Comparison of ENCODE assay signal across 8 cellular contexts in the genomic region with DNA sequence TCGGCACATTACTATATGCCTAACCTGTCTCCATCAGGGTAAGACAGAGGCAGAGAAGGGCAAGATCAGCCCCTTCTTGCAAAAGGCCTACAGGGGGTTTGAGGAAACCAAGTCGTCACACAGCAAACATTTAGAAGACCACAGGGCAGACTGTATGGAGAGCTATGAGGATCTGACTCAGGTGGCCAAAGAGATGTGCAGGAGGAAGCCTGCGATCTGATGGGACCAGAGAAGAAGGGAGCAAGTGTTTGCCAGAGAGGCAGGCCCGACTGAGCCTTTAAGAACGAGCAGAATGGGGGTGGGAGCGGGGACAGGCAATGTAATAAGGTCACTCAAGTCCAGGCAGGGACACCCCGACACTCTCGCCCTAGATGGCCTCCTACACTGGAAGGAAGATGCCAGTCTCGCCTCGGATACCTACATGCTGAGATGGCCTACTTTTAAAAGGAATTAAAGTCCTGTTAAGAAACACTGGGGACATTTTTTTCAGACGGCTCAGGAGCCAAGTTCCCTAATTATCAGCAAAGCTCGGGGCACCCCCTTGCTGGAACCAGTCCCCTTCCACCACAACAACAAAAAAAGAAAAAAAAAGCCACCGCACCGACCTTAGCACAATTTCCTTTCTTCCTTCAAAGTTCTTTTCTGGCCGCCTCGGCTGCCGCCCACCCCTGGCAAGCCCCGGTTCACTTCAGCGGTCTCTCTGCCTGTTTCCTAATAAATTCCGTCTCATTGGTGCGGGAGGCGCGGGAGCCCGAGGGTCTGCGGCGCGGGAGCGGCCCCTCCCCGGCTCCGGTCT. TPM values are rescaled to one million over a fixed set of nuclear protein-coding genes. Genes with fewer than 3 reads are reported as not detected.
DNase-seq lines count a peak whose midpoint lies in the region; ATAC-seq and TF ChIP-seq lines count a peak whose summit lies in the region.

No MANE protein-coding gene starts in this region.

- H4K20me1 ChIP-seq in SK-N-SH (ENCODE audit: insufficient read depth) = no peaks in the 10 kb centered on the region

- H3K27me3 ChIP-seq in SK-N-SH (ENCODE audit: insufficient read depth) = no peaks in the 10 kb centered on the region
- no peaks in the 10 kb centered on the region for H3K27me3 ChIP-seq in SJCRH30
- no peaks in the 10 kb centered on the region for H3K27me3 ChIP-seq in esophagus muscularis mucosa

- H3K79me2 ChIP-seq in SK-N-SH (ENCODE audit: insufficient read depth) = peaks cover 56% of the 10 kb centered on the region

- ATAC-seq in SK-N-SH treated with all-trans-retinoic acid at 6 μM for 48 hours = no peak
- ATAC-seq in HG03135 (IDR thresholded peaks at IDR 0.05; ENCODE audit: unreplicated experiment) = no peak

- H3K36me3 Mint-ChIP-seq in progenitor cell of endocrine pancreas (ENCODE audit: insufficient read depth) = peaks cover 4% of the 10 kb centered on the region

- TF ChIP-seq EP300 in SK-N-SH (IDR thresholded peaks at IDR 0.05; ENCODE audit: borderline replicate concordance in 1 of 2, low read depth in 1 of 2, low read length in 1 of 2) (no peak), esophagus muscularis mucosa (IDR thresholded peaks at IDR 0.05) (no peak)

- peak overlapping the region; percentile 91 for H3K4me3 Mint-ChIP-seq in progenitor cell of endocrine pancreas (ENCODE audit: low read depth)

- no peak for TF ChIP-seq POLR2A in esophagus muscularis mucosa (IDR thresholded peaks at IDR 0.05; ENCODE audit: low read depth)

- H3K36me3 ChIP-seq in SK-N-SH (replicated peaks in 1 of 2; ENCODE audit: control insufficient read depth in 1 of 2, insufficient read depth in 2 of 2, low read length in 1 of 2) (peaks cover 0 to under 1% of the 10 kb centered on the region in 2 experiments), SJCRH30 (peaks cover 3% of the 10 kb centered on the region; the same call in 1 of the 2 replicates), esophagus muscularis mucosa (peaks cover 0 to 16% (median 9%) of the 10 kb centered on the region in 4 donors)

- peak overlapping the region; percentile 90 for H3K9ac ChIP-seq in SK-N-SH

- CTCF ChIA-PET in SK-N-SH (lab: Yijun Ruan, JAX) = interaction anchor here (1.0 to 2.9 kb wide), 3 partner anchors 16 to 177 kb away, joined by 5 to 12 read pairs (median 5); no protein-coding TSS in a partner anchor

- TF ChIP-seq CTCF in SK-N-SH (IDR thresholded peaks at IDR 0.05) (no peak), esophagus muscularis mucosa (IDR thresholded peaks at IDR 0.05) (no peak), progenitor cell of endocrine pancreas (IDR thresholded peaks at IDR 0.05; ENCODE audit: unreplicated experiment) (no peak)

- intact Hi-C loops in esophagus muscularis mucosa (cut with DNase I) = loop anchor here (2.0 to 10.0 kb wide), 3 partner anchors 43 to 175 kb away; a partner anchor contains a TSS

- no peak for DNase-seq in SK-N-SH
- peak in 1 of 2 experiments; percentile 30 for DNase-seq in SJCRH30
- DNase-seq in esophagus muscularis mucosa (ENCODE audit: extremely low spot score) = no peak
- no peak for DNase-seq in progenitor cell of endocrine pancreas (ENCODE audit: low spot score, unreplicated experiment)
- no peak for DNase-seq in HK-2 (ENCODE audit: unreplicated experiment)
- no peak for DNase-seq in iPS-NIHi7 (ENCODE audit: extremely low spot score)

- peak overlapping the region; percentile 99 for H3K4me2 ChIP-seq in SK-N-SH

- H3K9me3 Mint-ChIP-seq in progenitor cell of endocrine pancreas (ENCODE audit: low read depth) = no peaks in the 10 kb centered on the region

- no peaks in the 10 kb centered on the region for H3F3A ChIP-seq in SK-N-SH (replicated peaks; ENCODE audit: insufficient read depth)

- peaks cover 3 to 15% of the 10 kb centered on the region in 2 experiments; a peak in 2 of 4 replicates for H3K4me1 ChIP-seq in SK-N-SH (ENCODE audit: control insufficient read depth in 1 of 2, insufficient read depth in 2 of 2, low read depth in 1 of 2, low read length in 1 of 2)
- peaks cover 2% of the 10 kb centered on the region; the same call in 1 of the 2 replicates for H3K4me1 ChIP-seq in SJCRH30
- H3K4me1 ChIP-seq in esophagus muscularis mucosa = peaks cover 29 to 39% (median 35%) of the 10 kb centered on the region in 4 donors

- H3K27ac ChIP-seq in SK-N-SH (ENCODE audit: low read depth in 2 of 2, low read length in 1 of 2) = peak overlapping the region in 1 of 2 experiments; percentile 81; a peak in 3 of 4 replicates
- H3K27ac ChIP-seq in SJCRH30 = peak overlapping the region; percentile 92
- H3K27ac ChIP-seq in esophagus muscularis mucosa (replicated peaks in 1 of 4) = peak overlapping the region; percentile 83 to 97 (median 93)

- H3K27ac Mint-ChIP-seq in progenitor cell of endocrine pancreas = peak overlapping the region; percentile 3

- peaks cover 26% of the 10 kb centered on the region for H3K4me1 Mint-ChIP-seq in progenitor cell of endocrine pancreas (ENCODE audit: low read depth)

- WGBS in SK-N-SH (ENCODE audit: low lambda C conversion rate) = 27% methylated on average over 28 of the region's 30 CpGs
- 11% methylated on average over 30 of the region's 30 CpGs for WGBS in esophagus muscularis mucosa

- H3K9me3 ChIP-seq in SK-N-SH (no peaks in the 10 kb centered on the region), SJCRH30 (replicated peaks) (no peaks in the 10 kb centered on the region), esophagus muscularis mucosa (no peaks in the 10 kb centered on the region)

- POLR2A ChIA-PET in SK-N-SH (lab: Yijun Ruan, JAX) = no interaction called here

- H3K27me3 Mint-ChIP-seq in progenitor cell of endocrine pancreas = no peaks in the 10 kb centered on the region

- TF ChIP-seq RAD21 in SK-N-SH (IDR thresholded peaks at IDR 0.05; ENCODE audit: low read length) = no peak

- peak overlapping the region; percentile 92 to 98 for H3K4me3 ChIP-seq in SK-N-SH (ENCODE audit: low read depth in 2 of 2, low read length in 1 of 2)
- H3K4me3 ChIP-seq in SJCRH30 = peak overlapping the region; percentile 94
- H3K4me3 ChIP-seq in esophagus muscularis mucosa = peak overlapping the region; percentile 65 to 94 (median 82)

- H3K9me2 ChIP-seq in SK-N-SH = no peaks in the 10 kb centered on the region

- H2AFZ ChIP-seq in SK-N-SH (ENCODE audit: low read depth) = peak overlapping the region; percentile 71

TF ChIP-seq in SK-N-SH, 30 proteins besides CTCF, POLR2A, EP300 and RAD21 (continues in another document):
- TF ChIP-seq, protein P1, sequence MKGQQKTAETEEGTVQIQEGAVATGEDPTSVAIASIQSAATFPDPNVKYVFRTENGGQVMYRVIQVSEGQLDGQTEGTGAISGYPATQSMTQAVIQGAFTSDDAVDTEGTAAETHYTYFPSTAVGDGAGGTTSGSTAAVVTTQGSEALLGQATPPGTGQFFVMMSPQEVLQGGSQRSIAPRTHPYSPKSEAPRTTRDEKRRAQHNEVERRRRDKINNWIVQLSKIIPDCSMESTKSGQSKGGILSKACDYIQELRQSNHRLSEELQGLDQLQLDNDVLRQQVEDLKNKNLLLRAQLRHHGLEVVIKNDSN (IDR thresholded peaks at IDR 0.05; ENCODE audit: borderline replicate concordance, low read depth) = no peak
- TF ChIP-seq NFIC (IDR thresholded peaks at IDR 0.05; ENCODE audit: borderline replicate concordance) = no peak
- TF ChIP-seq, protein P2, sequence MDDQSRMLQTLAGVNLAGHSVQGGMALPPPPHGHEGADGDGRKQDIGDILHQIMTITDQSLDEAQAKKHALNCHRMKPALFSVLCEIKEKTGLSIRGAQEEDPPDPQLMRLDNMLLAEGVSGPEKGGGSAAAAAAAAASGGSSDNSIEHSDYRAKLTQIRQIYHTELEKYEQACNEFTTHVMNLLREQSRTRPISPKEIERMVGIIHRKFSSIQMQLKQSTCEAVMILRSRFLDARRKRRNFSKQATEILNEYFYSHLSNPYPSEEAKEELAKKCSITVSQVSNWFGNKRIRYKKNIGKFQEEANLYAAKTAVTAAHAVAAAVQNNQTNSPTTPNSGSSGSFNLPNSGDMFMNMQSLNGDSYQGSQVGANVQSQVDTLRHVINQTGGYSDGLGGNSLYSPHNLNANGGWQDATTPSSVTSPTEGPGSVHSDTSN (IDR thresholded peaks at IDR 0.05) = no peak

TF ChIP-seq in SK-N-SH treated with all-trans-retinoic acid at 6 μM for 48 hours, 23 proteins besides CTCF, POLR2A, EP300 and RAD21 (continues in another document):
- TF ChIP-seq BACH2 (CRISPR knock-in tag; IDR thresholded peaks at IDR 0.05; ENCODE audit: borderline replicate concordance) (no peak), GLIS3 (CRISPR knock-in tag; IDR thresholded peaks at IDR 0.05) (no peak), ZNF565 (CRISPR knock-in tag; conservative IDR thresholded peaks at IDR 0.05; ENCODE audit: low read depth) (no peak), ESRRG (CRISPR knock-in tag; IDR thresholded peaks at IDR 0.05) (no peak), ZNF8 (CRISPR knock-in tag; IDR thresholded peaks at IDR 0.05) (no peak), ZC3H10 (CRISPR knock-in tag; IDR thresholded peaks at IDR 0.05) (no peak), TCF4 (CRISPR knock-in tag; IDR thresholded peaks at IDR 0.05; ENCODE audit: borderline replicate concordance) (no peak), TOX (CRISPR knock-in tag; IDR thresholded peaks at IDR 0.05; ENCODE audit: borderline replicate concordance) (no peak), SNAI2 (CRISPR knock-in tag; IDR thresholded peaks at IDR 0.05) (no peak), ISL1 (CRISPR knock-in tag; IDR thresholded peaks at IDR 0.05) (no peak)

RNA-seq across cellular contexts. Expression of a gene that starts 1.5 kb away (rescaled TPM):
- 9.9 and 11.0 TPM in 2 replicates for polyA plus RNA-seq in SK-N-SH (2012; rRNA removed)
- 4.5 and 6.4 TPM in 2 replicates for polyA plus RNA-seq in SK-N-SH (2012; cell fraction: cytosol; rRNA removed)
- 36.2 and 48.1 TPM in 2 replicates for polyA plus RNA-seq in SK-N-SH (2012; cell fraction: nucleus; rRNA removed)
- 17.0 and 20.5 TPM in 2 replicates for total RNA-seq in SJCRH30 (2014; rRNA removed; shearing (Covaris generic))
- total RNA-seq in esophagus muscularis mucosa (10 to 100 TPM in 1 of 4 donors, 1 to 10 TPM in 3; 5.8 to 10.0 (median 6.8) TPM), progenitor cell of endocrine pancreas (33.1 and 36.0 TPM in 2 replicates)

RNA-seq across cellular contexts. Expression of a gene that starts 42.7 kb away (rescaled TPM):
- polyA plus RNA-seq in SK-N-SH (2012; rRNA removed) = 16.4 and 17.1 TPM in 2 replicates
- 12.4 and 17.2 TPM in 2 replicates for polyA plus RNA-seq in SK-N-SH (2012; cell fraction: cytosol; rRNA removed)
- polyA plus RNA-seq in SK-N-SH (2012; cell fraction: nucleus; rRNA removed) = 19.9 and 24.8 TPM in 2 replicates
- total RNA-seq in SJCRH30 (2014; rRNA removed; shearing (Covaris generic)) = 7.9 and 8.1 TPM in 2 replicates
- total RNA-seq in esophagus muscularis mucosa (10 to 100 TPM; 17.0 to 46.4 (median 38.4) TPM), progenitor cell of endocrine pancreas (22.0 and 23.5 TPM in 2 replicates)
